In the genomic region with DNA sequence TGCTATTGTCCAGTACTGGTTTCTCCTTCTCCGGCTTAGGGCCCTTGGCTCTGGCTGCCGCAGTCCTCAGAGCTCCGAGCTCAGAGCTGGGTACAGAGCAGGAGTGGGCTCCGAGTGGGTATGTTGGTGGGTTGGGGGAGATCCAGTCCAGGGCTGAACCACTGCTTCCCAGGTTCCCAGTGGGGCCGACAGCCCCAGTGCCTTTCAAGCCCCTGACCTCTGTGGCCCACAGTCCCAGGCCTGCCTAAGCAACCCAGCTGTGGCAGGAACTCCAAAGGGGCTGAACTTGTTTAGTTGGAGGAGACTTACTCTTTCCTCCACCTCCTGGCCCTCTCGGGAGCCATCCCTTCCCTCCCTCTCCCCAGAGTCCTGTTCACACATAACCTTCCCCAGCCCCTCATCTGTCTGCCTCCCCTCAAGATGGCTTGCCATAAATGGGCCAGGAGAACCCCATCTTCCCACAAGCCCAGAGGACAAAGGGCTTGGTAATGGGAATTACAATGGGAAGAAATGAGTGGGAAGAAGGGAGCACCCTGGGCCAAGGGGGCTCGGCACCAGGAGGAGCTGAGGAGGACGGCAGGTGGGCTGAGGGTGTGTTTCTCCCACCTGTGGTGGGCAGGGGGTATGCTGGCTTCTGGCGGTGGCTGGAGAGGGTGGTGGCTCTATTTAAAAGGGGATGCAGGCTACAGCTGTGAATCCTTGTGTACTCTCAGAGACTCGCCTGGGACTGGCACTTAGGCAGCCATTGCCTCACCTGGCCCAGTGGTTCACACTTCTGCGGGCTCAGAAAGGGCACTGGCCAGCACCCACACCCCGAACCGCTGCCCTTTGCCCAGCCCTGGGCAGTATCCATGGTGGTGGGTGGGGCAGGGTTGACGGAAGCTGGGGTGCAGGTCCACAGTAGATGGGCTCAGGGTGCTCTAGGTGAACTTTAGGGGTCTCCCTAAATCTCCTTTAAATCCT, we compare ENCODE assay signal across 28 cellular contexts. TPM values are rescaled to one million over a fixed set of nuclear protein-coding genes. Genes with fewer than 3 reads are reported as not detected.
A peak's percentile ranks its signal among the peaks of the same experiment; 100 is the strongest.
DNase-seq lines count a peak whose midpoint lies in the region; ATAC-seq, FAIRE-seq and TF ChIP-seq lines count a peak whose summit lies in the region.
"Had no signal": no experiment of that assay in that cellular context is flagged by ENCODE, and none has a peak within 500 bp of the region (broad histone marks: within the 10 kb centered on the region; RNA-seq: fewer than 3 reads in every experiment).

No MANE protein-coding gene starts in this region.

- H3K4me3 Mint-ChIP-seq in stimulated activated effector memory CD8-positive, alpha-beta T cell treated with anti-CD3 and anti-CD28 coated beads, Interleukin-12 subunit alpha, Interleukin-12 subunit beta, amount 100 ng/mL, for 72 hours = no peak overlapping the region

- peak overlapping the region; percentile 30 for H2BK5ac ChIP-seq in neuronal stem cell (ENCODE audit: low read length)

- peak overlapping the region; percentile 19 for H2AK5ac ChIP-seq in neuronal stem cell (ENCODE audit: low read depth, low read length)

- H3K18ac ChIP-seq in neuronal stem cell (ENCODE audit: low read length) = peak overlapping the region; percentile 82

- no peak overlapping the region for H2AFZ ChIP-seq in HepG2 (ENCODE audit: low read length)
- peak overlapping the region; percentile 16 for H2AFZ ChIP-seq in neuronal stem cell (ENCODE audit: low read length)

- no peaks in the 10 kb centered on the region for H3K36me3 ChIP-seq in HepG2 (replicated peaks in 1 of 2; ENCODE audit: control insufficient read depth in 1 of 2, insufficient read depth in 2 of 2, low read length in 2 of 2)
- no peaks in the 10 kb centered on the region for H3K36me3 ChIP-seq in right lobe of liver
- no peaks in the 10 kb centered on the region for H3K36me3 ChIP-seq in neuronal stem cell (replicated peaks in 1 of 2; ENCODE audit: control insufficient read depth in 2 of 2, insufficient read depth in 2 of 2, low read length in 2 of 2)

- WGBS in HepG2 (ENCODE audit: low lambda C conversion rate) = 16% methylated on average over 14 of the region's 14 CpGs
- WGBS in right lobe of liver (ENCODE audit: insufficient coverage, low coverage, low lambda C conversion rate, missing lambda C conversion rate) = 70% methylated on average over 7 of the region's 14 CpGs
- no CpG with 5 or more reads among the region's 14 CpGs for WGBS in neuronal stem cell (ENCODE audit: extremely low coverage in 2 of 2, insufficient read length in 2 of 2, insufficient replicate concordance in 1 of 2), 2 donors

- TF ChIP-seq CTCF in HepG2 (CRISPR knock-in tag; IDR thresholded peaks at IDR 0.05) = no peak
- TF ChIP-seq CTCF in right lobe of liver (IDR thresholded peaks at IDR 0.05) = no peak

- H3K9ac ChIP-seq in HepG2 (ENCODE audit: insufficient read depth, low read depth, low read length) = no peak overlapping the region
- H3K9ac ChIP-seq in neuronal stem cell (ENCODE audit: low read depth, low read length, poor library complexity) = no peak overlapping the region

- H3K4me1 Mint-ChIP-seq in stimulated activated effector memory CD8-positive, alpha-beta T cell treated with anti-CD3 and anti-CD28 coated beads, Interleukin-12 subunit alpha, Interleukin-12 subunit beta, amount 100 ng/mL, for 72 hours = peaks cover 8% of the 10 kb centered on the region

- POLR2A ChIA-PET in HepG2 (lab: Yijun Ruan, JAX) = interaction anchor here (1.4 kb wide), 1 partner anchor 91 kb away, joined by 3 read pairs; the partner anchor contains the start of gene PABPN1

- intact Hi-C loops in HepG2 (cut with micrococcal nuclease; ENCODE audit: unreplicated experiment) = no loop called here
- intact Hi-C loops in right lobe of liver (cut with DNase I) = no loop called here
- intact Hi-C loops in left ventricle myocardium superior (cut with micrococcal nuclease) = no loop called here

- H3K9me3 ChIP-seq in HepG2 (ENCODE audit: low read length) (no peaks in the 10 kb centered on the region), right lobe of liver (no peaks in the 10 kb centered on the region), neuronal stem cell (replicated peaks in 1 of 2; ENCODE audit: control insufficient read depth in 2 of 2, insufficient read depth in 1 of 2, low read depth in 1 of 2, low read length in 2 of 2) (no peaks in the 10 kb centered on the region)

- no peak overlapping the region for H2BK15ac ChIP-seq in neuronal stem cell (ENCODE audit: low read length)

- H3K4me3 ChIP-seq in HepG2 (replicated peaks in 1 of 3; ENCODE audit: insufficient read depth in 1 of 3, low read depth in 2 of 3, low read length in 3 of 3) = no peak overlapping the region
- H3K4me3 ChIP-seq in right lobe of liver = no peak overlapping the region
- H3K4me3 ChIP-seq in neuronal stem cell (ENCODE audit: low read length in 2 of 2) = no peak overlapping the region

- H3K27ac ChIP-seq in HepG2 (ENCODE audit: extremely low read length, insufficient read depth, low read length) = no peak overlapping the region
- no peak overlapping the region for H3K27ac ChIP-seq in right lobe of liver
- H3K27ac ChIP-seq in neuronal stem cell (replicated peaks; ENCODE audit: low read length) = no peak overlapping the region
- H3K27ac ChIP-seq: HL-60 had no signal

- H4K91ac ChIP-seq in neuronal stem cell (ENCODE audit: low read depth, low read length, poor library complexity) = no peak overlapping the region

- H3K36me3 Mint-ChIP-seq in stimulated activated effector memory CD8-positive, alpha-beta T cell treated with anti-CD3 and anti-CD28 coated beads, Interleukin-12 subunit alpha, Interleukin-12 subunit beta, amount 100 ng/mL, for 72 hours = no peaks in the 10 kb centered on the region

- peaks cover 51 to 99% of the 10 kb centered on the region in 2 experiments for H3K27me3 ChIP-seq in HepG2 (ENCODE audit: control insufficient read depth in 1 of 2, insufficient read depth in 2 of 2, low read length in 2 of 2)
- H3K27me3 ChIP-seq in right lobe of liver = no peaks in the 10 kb centered on the region
- peaks cover 0 to 41% (median 0%) of the 10 kb centered on the region in 3 experiments for H3K27me3 ChIP-seq in neuronal stem cell (ENCODE audit: control insufficient read depth in 3 of 3, insufficient read depth in 3 of 3, low read depth in 1 of 3, low read length in 3 of 3)

- H3K79me2 ChIP-seq in HepG2 (ENCODE audit: insufficient read depth, low read length) = no peaks in the 10 kb centered on the region

- TF ChIP-seq POLR2A in HepG2 (IDR thresholded peaks at IDR 0.05; ENCODE audit: insufficient read depth in 1 of 2, low read depth in 2 of 2, low read length in 2 of 2) (no peak), right lobe of liver (IDR thresholded peaks at IDR 0.05) (no peak)

- H3K23ac ChIP-seq in neuronal stem cell (ENCODE audit: low read depth, low read length, poor library complexity) = peak overlapping the region; percentile 9

- ATAC-seq in HepG2 = no peak
- no peak for ATAC-seq in right lobe of liver
- peak; percentile 1 for ATAC-seq in left ventricle myocardium superior
- no peak for ATAC-seq in stimulated activated effector memory CD8-positive, alpha-beta T cell treated with anti-CD3 and anti-CD28 coated beads, Interleukin-12 subunit alpha, Interleukin-12 subunit beta, amount 100 ng/mL, for 72 hours
- no peak for ATAC-seq in GM21717 (IDR thresholded peaks at IDR 0.05; ENCODE audit: unreplicated experiment)
- ATAC-seq: HCT116 had no signal

- BruUV-seq in HepG2 (replicated peaks; lab: Mats Ljungman, UMichigan) = no TSS peak

- H3K4me2 ChIP-seq in HepG2 (ENCODE audit: low read depth, low read length) (no peak overlapping the region), neuronal stem cell (ENCODE audit: insufficient read depth, low read length, poor library complexity, severe bottlenecking) (no peak overlapping the region)

- no peak overlapping the region for H2BK12ac ChIP-seq in neuronal stem cell (ENCODE audit: low read length)

- DNase-seq in HepG2 (ENCODE audit: low spot score) (no peak), right lobe of liver (no peak), left ventricle myocardium superior (no peak), neuronal stem cell (ENCODE audit: low spot score) (no peak), NCI-H146 treated with DMSO at 0.1 percent for 48 hours (lab: John Stamatoyannopoulos, UW; ENCODE audit: unreplicated experiment) (no peak), T-helper 1 cell (no peak)
- DNase-seq in stimulated activated effector memory CD8-positive, alpha-beta T cell treated with anti-CD3 and anti-CD28 coated beads, Interleukin-12 subunit alpha, Interleukin-12 subunit beta, amount 100 ng/mL, for 72 hours (ENCODE audit: low spot score in 2 of 2) = no peak
- DNase-seq: Calu3, DMS79 treated with DMSO at 0.1 percent for 48 hours, GF-D8, Karpas-422, NCI-H1092, NCI-H1417 treated with DMSO at 0.1 percent for 48 hours, NCI-H187, NCI-H2081 treated with DMSO at 0.1 percent for 48 hours, NCI-H2171, NCI-H226, NCI-H510A, NCI-H69, RPMI8226, SHP77 treated with DMSO at 0.1 percent for 48 hours had no signal

- no peak for TF ChIP-seq RAD21 in HepG2 (CRISPR knock-in tag; IDR thresholded peaks at IDR 0.05)

- TF ChIP-seq EP300 in HepG2 (IDR thresholded peaks at IDR 0.05; ENCODE audit: low read depth in 2 of 2, low read length in 2 of 2) (no peak), HepG2 (CRISPR knock-in tag; IDR thresholded peaks at IDR 0.05; ENCODE audit: borderline replicate concordance) (no peak)

- in situ Hi-C loops in HepG2 (cut with HindIII; ENCODE audit: extremely low pct_ligation_motif_present, low pct_unique_long_range_greater_than_20kb) = no loop called here

- H4K8ac ChIP-seq in neuronal stem cell (ENCODE audit: low read depth, low read length) = no peak overlapping the region

- no peaks in the 10 kb centered on the region for H3K79me1 ChIP-seq in neuronal stem cell (ENCODE audit: low read depth, low read length)

- H4K20me1 ChIP-seq in HepG2 (ENCODE audit: insufficient read depth, low read length) = no peaks in the 10 kb centered on the region

- H3K9me3 Mint-ChIP-seq in stimulated activated effector memory CD8-positive, alpha-beta T cell treated with anti-CD3 and anti-CD28 coated beads, Interleukin-12 subunit alpha, Interleukin-12 subunit beta, amount 100 ng/mL, for 72 hours = no peaks in the 10 kb centered on the region

- H2BK120ac ChIP-seq in neuronal stem cell (ENCODE audit: low read depth, low read length) = no peak overlapping the region

- FAIRE-seq in HepG2 (lab: Jason Lieb, UNC) = no peak
- FAIRE-seq: GM12892, H1 had no signal

- CTCF ChIA-PET in HepG2 (lab: Yijun Ruan, JAX; ENCODE audit: low intra/inter-chr PET ratio, low total read pairs) = no interaction called here

- peak overlapping the region; percentile 55 for H3K27ac Mint-ChIP-seq in stimulated activated effector memory CD8-positive, alpha-beta T cell treated with anti-CD3 and anti-CD28 coated beads, Interleukin-12 subunit alpha, Interleukin-12 subunit beta, amount 100 ng/mL, for 72 hours

- H3K4ac ChIP-seq in neuronal stem cell (ENCODE audit: low read length) = no peak overlapping the region

- H3K4me1 ChIP-seq in HepG2 (ENCODE audit: insufficient read depth, low read length) (no peaks in the 10 kb centered on the region), right lobe of liver (no peaks in the 10 kb centered on the region), neuronal stem cell (ENCODE audit: control insufficient read depth in 2 of 2, insufficient read depth in 1 of 2, low read depth in 1 of 2, low read length in 2 of 2) (peaks cover 5% of the 10 kb centered on the region in 2 donors)

- H3K14ac ChIP-seq in neuronal stem cell (ENCODE audit: low read length) = no peak overlapping the region

RNA-seq across cellular contexts. Expression of gene MYH6, which starts 3.8 kb away (rescaled TPM):
- total RNA-seq in HepG2 (2016; rRNA removed; fragmentation: Illumina TruSeq; extraction: Trizol) (not detected in 2 replicates), right lobe of liver (under 1 TPM in 5 of 6 experiments, not detected in 1; 0.07 to 1.00 (median 0.13) TPM), left ventricle myocardium superior (4,258 TPM)
- total RNA-seq in HepG2 (2016; cell fraction: cytosol; rRNA removed; fragmentation: Illumina TruSeq; extraction: Trizol; ENCODE audit: low read depth) = not detected in 2 replicates
- total RNA-seq in HepG2 (2016; cell fraction: insoluble cytoplasmic fraction; rRNA removed; fragmentation: Illumina TruSeq; extraction: Trizol) = not detected in 2 replicates
- total RNA-seq in HepG2 (2016; cell fraction: membrane; rRNA removed; fragmentation: Illumina TruSeq; extraction: Trizol) = not detected in 2 replicates
- not detected in 2 replicates for total RNA-seq in HepG2 (2016; cell fraction: nucleus; rRNA removed; fragmentation: Illumina TruSeq; extraction: Trizol)
- 0.01 TPM in 1 of 2 replicates, not detected in the other for polyA plus RNA-seq in HepG2 (2011; rRNA removed)
- not detected in 2 replicates for polyA plus RNA-seq in HepG2 (2011; cell fraction: cytosol; rRNA removed)
- polyA plus RNA-seq in HepG2 (2011; cell fraction: nucleus; rRNA removed) = not detected in 2 replicates
- not detected in 2 replicates for polyA plus RNA-seq in HepG2 (2012)
- not detected in 2 replicates for polyA plus RNA-seq in HepG2 (2016; cell fraction: cytosol; fragmentation: Illumina TruSeq; extraction: Trizol; ENCODE audit: low read depth)
- not detected in 2 replicates for polyA plus RNA-seq in HepG2 (2016; cell fraction: insoluble cytoplasmic fraction; fragmentation: Illumina TruSeq; extraction: Trizol; ENCODE audit: low read depth)
- polyA plus RNA-seq in HepG2 (2016; cell fraction: membrane; fragmentation: Illumina TruSeq; extraction: Trizol; ENCODE audit: low read depth) = not detected in 2 replicates
- polyA plus RNA-seq in HepG2 (2016; cell fraction: nucleus; fragmentation: Illumina TruSeq; extraction: Trizol; ENCODE audit: insufficient read depth, low read depth) = not detected in 2 replicates
- not detected in 2 replicates for polyA minus RNA-seq in HepG2 (2011; rRNA and poly(A)+ RNA removed; ENCODE audit: low replicate concordance)
- polyA minus RNA-seq in HepG2 (2011; cell fraction: cytosol; rRNA and poly(A)+ RNA removed) = not detected in 2 replicates
- polyA minus RNA-seq in HepG2 (2011; cell fraction: nucleus; rRNA and poly(A)+ RNA removed) = not detected in 2 replicates
- polyA plus RNA-seq in neuronal stem cell (2013, experiment 1 of 2) = 0.03 TPM
- 0.04 TPM for polyA plus RNA-seq in neuronal stem cell (2013, experiment 2 of 2)
- total RNA-seq: A172, Calu3, H1 had no signal
- polyA plus RNA-seq: BJ had no signal

RNA-seq across cellular contexts. Expression of gene MYH7, which starts 23.6 kb away (rescaled TPM):
- total RNA-seq in HepG2 (2016; rRNA removed; fragmentation: Illumina TruSeq; extraction: Trizol) (0.04 TPM in 1 of 2 replicates, not detected in the other), right lobe of liver (1 to 10 TPM in 1 of 6 experiments, under 1 TPM in 5; 0.30 to 5.6 (median 0.60) TPM), left ventricle myocardium superior (12,717 TPM)
- total RNA-seq in HepG2 (2016; cell fraction: cytosol; rRNA removed; fragmentation: Illumina TruSeq; extraction: Trizol; ENCODE audit: low read depth) = not detected in 2 replicates
- total RNA-seq in HepG2 (2016; cell fraction: insoluble cytoplasmic fraction; rRNA removed; fragmentation: Illumina TruSeq; extraction: Trizol) = not detected in 2 replicates
- not detected in 2 replicates for total RNA-seq in HepG2 (2016; cell fraction: membrane; rRNA removed; fragmentation: Illumina TruSeq; extraction: Trizol)
- 0.06 TPM in 1 of 2 replicates, not detected in the other for total RNA-seq in HepG2 (2016; cell fraction: nucleus; rRNA removed; fragmentation: Illumina TruSeq; extraction: Trizol)
- 0.01 and 0.04 TPM in 2 replicates for polyA plus RNA-seq in HepG2 (2011; rRNA removed)
- 0.01 TPM in 2 replicates for polyA plus RNA-seq in HepG2 (2011; cell fraction: cytosol; rRNA removed)
- polyA plus RNA-seq in HepG2 (2011; cell fraction: nucleus; rRNA removed) = 0.02 and 0.08 TPM in 2 replicates
- polyA plus RNA-seq in HepG2 (2012) = 0.05 and 0.07 TPM in 2 replicates
- polyA plus RNA-seq in HepG2 (2016; cell fraction: cytosol; fragmentation: Illumina TruSeq; extraction: Trizol; ENCODE audit: low read depth) = not detected in 2 replicates
- 0.04 and 0.05 TPM in 2 replicates for polyA plus RNA-seq in HepG2 (2016; cell fraction: insoluble cytoplasmic fraction; fragmentation: Illumina TruSeq; extraction: Trizol; ENCODE audit: low read depth)
- polyA plus RNA-seq in HepG2 (2016; cell fraction: membrane; fragmentation: Illumina TruSeq; extraction: Trizol; ENCODE audit: low read depth) = not detected in 2 replicates
- not detected in 2 replicates for polyA plus RNA-seq in HepG2 (2016; cell fraction: nucleus; fragmentation: Illumina TruSeq; extraction: Trizol; ENCODE audit: insufficient read depth, low read depth)
- 0.28 TPM in 1 of 2 replicates, not detected in the other for polyA minus RNA-seq in HepG2 (2011; rRNA and poly(A)+ RNA removed; ENCODE audit: low replicate concordance)
- polyA minus RNA-seq in HepG2 (2011; cell fraction: cytosol; rRNA and poly(A)+ RNA removed) = 0.10 TPM in 1 of 2 replicates, not detected in the other
- polyA minus RNA-seq in HepG2 (2011; cell fraction: nucleus; rRNA and poly(A)+ RNA removed) = not detected in 2 replicates
- 0.20 TPM for polyA plus RNA-seq in neuronal stem cell (2013, experiment 1 of 2)
- polyA plus RNA-seq in neuronal stem cell (2013, experiment 2 of 2) = 0.19 TPM
- total RNA-seq: A172, Calu3, H1 had no signal
- polyA plus RNA-seq: BJ, H1 had no signal

RNA-seq across cellular contexts. Expression of gene CMTM5, which starts 35.0 kb away (rescaled TPM):
- total RNA-seq in HepG2 (2016; rRNA removed; fragmentation: Illumina TruSeq; extraction: Trizol) (not detected in 2 replicates), right lobe of liver (under 1 TPM in 2 of 6 experiments, not detected in 4; 0.32 to 0.49 TPM), left ventricle myocardium superior (not detected)
- total RNA-seq in HepG2 (2016; cell fraction: cytosol; rRNA removed; fragmentation: Illumina TruSeq; extraction: Trizol; ENCODE audit: low read depth) = not detected in 2 replicates
- total RNA-seq in HepG2 (2016; cell fraction: insoluble cytoplasmic fraction; rRNA removed; fragmentation: Illumina TruSeq; extraction: Trizol) = not detected in 2 replicates
- not detected in 2 replicates for total RNA-seq in HepG2 (2016; cell fraction: membrane; rRNA removed; fragmentation: Illumina TruSeq; extraction: Trizol)
- not detected in 2 replicates for total RNA-seq in HepG2 (2016; cell fraction: nucleus; rRNA removed; fragmentation: Illumina TruSeq; extraction: Trizol)
- polyA plus RNA-seq in HepG2 (2011; rRNA removed) = not detected in 2 replicates
- polyA plus RNA-seq in HepG2 (2011; cell fraction: cytosol; rRNA removed) = not detected in 2 replicates
- polyA plus RNA-seq in HepG2 (2011; cell fraction: nucleus; rRNA removed) = not detected in 2 replicates
- not detected in 2 replicates for polyA plus RNA-seq in HepG2 (2012)
- polyA plus RNA-seq in HepG2 (2016; cell fraction: cytosol; fragmentation: Illumina TruSeq; extraction: Trizol; ENCODE audit: low read depth) = not detected in 2 replicates
- not detected in 2 replicates for polyA plus RNA-seq in HepG2 (2016; cell fraction: insoluble cytoplasmic fraction; fragmentation: Illumina TruSeq; extraction: Trizol; ENCODE audit: low read depth)
- not detected in 2 replicates for polyA plus RNA-seq in HepG2 (2016; cell fraction: membrane; fragmentation: Illumina TruSeq; extraction: Trizol; ENCODE audit: low read depth)
- not detected in 2 replicates for polyA plus RNA-seq in HepG2 (2016; cell fraction: nucleus; fragmentation: Illumina TruSeq; extraction: Trizol; ENCODE audit: insufficient read depth, low read depth)
- polyA minus RNA-seq in HepG2 (2011; rRNA and poly(A)+ RNA removed; ENCODE audit: low replicate concordance) = not detected in 2 replicates
- polyA minus RNA-seq in HepG2 (2011; cell fraction: cytosol; rRNA and poly(A)+ RNA removed) = not detected in 2 replicates
- polyA minus RNA-seq in HepG2 (2011; cell fraction: nucleus; rRNA and poly(A)+ RNA removed) = not detected in 2 replicates
- polyA plus RNA-seq in neuronal stem cell (2013, experiment 1 of 2) = 5.0 TPM
- polyA plus RNA-seq in neuronal stem cell (2013, experiment 2 of 2) = 4.4 TPM
- total RNA-seq: A172, Calu3, H1 had no signal
- polyA plus RNA-seq: BJ had no signal

RNA-seq across cellular contexts. Expression of gene IL25, which starts 39.2 kb away (rescaled TPM):
- total RNA-seq in HepG2 (2016; rRNA removed; fragmentation: Illumina TruSeq; extraction: Trizol) (not detected in 2 replicates), right lobe of liver (not detected), left ventricle myocardium superior (not detected)
- not detected in 2 replicates for total RNA-seq in HepG2 (2016; cell fraction: cytosol; rRNA removed; fragmentation: Illumina TruSeq; extraction: Trizol; ENCODE audit: low read depth)
- total RNA-seq in HepG2 (2016; cell fraction: insoluble cytoplasmic fraction; rRNA removed; fragmentation: Illumina TruSeq; extraction: Trizol) = not detected in 2 replicates
- not detected in 2 replicates for total RNA-seq in HepG2 (2016; cell fraction: membrane; rRNA removed; fragmentation: Illumina TruSeq; extraction: Trizol)
- not detected in 2 replicates for total RNA-seq in HepG2 (2016; cell fraction: nucleus; rRNA removed; fragmentation: Illumina TruSeq; extraction: Trizol)
- polyA plus RNA-seq in HepG2 (2011; rRNA removed) = not detected in 2 replicates
- polyA plus RNA-seq in HepG2 (2011; cell fraction: cytosol; rRNA removed) = not detected in 2 replicates
- polyA plus RNA-seq in HepG2 (2011; cell fraction: nucleus; rRNA removed) = not detected in 2 replicates
- not detected in 2 replicates for polyA plus RNA-seq in HepG2 (2012)
- not detected in 2 replicates for polyA plus RNA-seq in HepG2 (2016; cell fraction: cytosol; fragmentation: Illumina TruSeq; extraction: Trizol; ENCODE audit: low read depth)
- polyA plus RNA-seq in HepG2 (2016; cell fraction: insoluble cytoplasmic fraction; fragmentation: Illumina TruSeq; extraction: Trizol; ENCODE audit: low read depth) = not detected in 2 replicates
- not detected in 2 replicates for polyA plus RNA-seq in HepG2 (2016; cell fraction: membrane; fragmentation: Illumina TruSeq; extraction: Trizol; ENCODE audit: low read depth)
- not detected in 2 replicates for polyA plus RNA-seq in HepG2 (2016; cell fraction: nucleus; fragmentation: Illumina TruSeq; extraction: Trizol; ENCODE audit: insufficient read depth, low read depth)
- polyA minus RNA-seq in HepG2 (2011; rRNA and poly(A)+ RNA removed; ENCODE audit: low replicate concordance) = not detected in 2 replicates
- not detected in 2 replicates for polyA minus RNA-seq in HepG2 (2011; cell fraction: cytosol; rRNA and poly(A)+ RNA removed)
- not detected in 2 replicates for polyA minus RNA-seq in HepG2 (2011; cell fraction: nucleus; rRNA and poly(A)+ RNA removed)
- polyA plus RNA-seq in neuronal stem cell (2013, experiment 1 of 2) = not detected
- polyA plus RNA-seq in neuronal stem cell (2013, experiment 2 of 2) = not detected
- total RNA-seq: A172, Calu3, H1 had no signal
- polyA plus RNA-seq: BJ, H1 had no signal

RNA-seq across cellular contexts. Expression of gene EFS, which starts 46.9 kb away (rescaled TPM):
- not detected in 2 replicates for total RNA-seq in HepG2 (2016; rRNA removed; fragmentation: Illumina TruSeq; extraction: Trizol)
- total RNA-seq in HepG2 (2016; cell fraction: cytosol; rRNA removed; fragmentation: Illumina TruSeq; extraction: Trizol; ENCODE audit: low read depth) = not detected in 2 replicates
- not detected in 2 replicates for total RNA-seq in HepG2 (2016; cell fraction: insoluble cytoplasmic fraction; rRNA removed; fragmentation: Illumina TruSeq; extraction: Trizol)
- not detected in 2 replicates for total RNA-seq in HepG2 (2016; cell fraction: membrane; rRNA removed; fragmentation: Illumina TruSeq; extraction: Trizol)
- not detected in 2 replicates for total RNA-seq in HepG2 (2016; cell fraction: nucleus; rRNA removed; fragmentation: Illumina TruSeq; extraction: Trizol)
- polyA plus RNA-seq in HepG2 (2011; rRNA removed) = not detected in 2 replicates
- 0.03 and 0.04 TPM in 2 replicates for polyA plus RNA-seq in HepG2 (2011; cell fraction: cytosol; rRNA removed)
- polyA plus RNA-seq in HepG2 (2011; cell fraction: nucleus; rRNA removed) = 0.05 TPM in 2 replicates
- polyA plus RNA-seq in HepG2 (2012) = not detected in 2 replicates
- not detected in 2 replicates for polyA plus RNA-seq in HepG2 (2016; cell fraction: cytosol; fragmentation: Illumina TruSeq; extraction: Trizol; ENCODE audit: low read depth)
- not detected in 2 replicates for polyA plus RNA-seq in HepG2 (2016; cell fraction: insoluble cytoplasmic fraction; fragmentation: Illumina TruSeq; extraction: Trizol; ENCODE audit: low read depth)
- polyA plus RNA-seq in HepG2 (2016; cell fraction: membrane; fragmentation: Illumina TruSeq; extraction: Trizol; ENCODE audit: low read depth) = not detected in 2 replicates
- not detected in 2 replicates for polyA plus RNA-seq in HepG2 (2016; cell fraction: nucleus; fragmentation: Illumina TruSeq; extraction: Trizol; ENCODE audit: insufficient read depth, low read depth)
- not detected in 2 replicates for polyA minus RNA-seq in HepG2 (2011; rRNA and poly(A)+ RNA removed; ENCODE audit: low replicate concordance)
- polyA minus RNA-seq in HepG2 (2011; cell fraction: cytosol; rRNA and poly(A)+ RNA removed) = not detected in 2 replicates
- not detected in 2 replicates for polyA minus RNA-seq in HepG2 (2011; cell fraction: nucleus; rRNA and poly(A)+ RNA removed)
- under 1 TPM; 0.19 to 0.60 (median 0.39) TPM for total RNA-seq in right lobe of liver
- 3.3 TPM for total RNA-seq in left ventricle myocardium superior
- 74.5 TPM for polyA plus RNA-seq in neuronal stem cell (2013, experiment 1 of 2)
- 74.5 TPM for polyA plus RNA-seq in neuronal stem cell (2013, experiment 2 of 2)
- total RNA-seq: A172, Calu3 had no signal

Comparison
In these comparisons a context has a peak if more than half of its experiments do, and no peak if none do; other contexts are left out.
1. RNA of gene MYH6, which starts 3.8 kb away (total RNA-seq): 4,258 TPM in left ventricle myocardium superior (single experiment); 0.07 to 1.00 TPM in right lobe of liver and not detected in HepG2; every median in the first group is over 1,000 times any median in the second.
2. RNA of gene MYH7, which starts 23.6 kb away (total RNA-seq): 12,717 TPM in left ventricle myocardium superior (single experiment); 0.30 to 5.6 TPM in right lobe of liver and 0.04 to 0.06 TPM in HepG2; every median in the first group is over 1,000 times any median in the second.